ENCODE assay signal across 17 cellular contexts in genomic region chr7:34838329-34838728, GRCh38.
A peak's percentile ranks its signal among the peaks of the same experiment; 100 is the strongest.
DNase-seq lines count a peak whose midpoint lies in the region; ATAC-seq lines count a peak whose summit lies in the region.
"Had no signal": no experiment of that assay in that cellular context is flagged by ENCODE, and none has a peak within 500 bp of the region (broad histone marks: within the 10 kb centered on the region; RNA-seq: fewer than 3 reads in every experiment).

No MANE protein-coding gene starts in this region.

- H2BK12ac ChIP-seq in trophoblast cell (ENCODE audit: low read length) = no peak overlapping the region

- no peak overlapping the region for H2AFZ ChIP-seq in trophoblast cell (ENCODE audit: insufficient read depth, low read length, poor library complexity)

- no peak overlapping the region for H2BK5ac ChIP-seq in trophoblast cell (ENCODE audit: low read depth, low read length, poor library complexity)

- H3K27ac ChIP-seq in trophoblast cell (ENCODE audit: low read depth, low read length) = no peak overlapping the region
- H3K27ac ChIP-seq: C4-2B, gastrocnemius medialis, left lung, thoracic aorta had no signal

- H3K9ac ChIP-seq in trophoblast cell (ENCODE audit: low read length) = no peak overlapping the region

- H2BK120ac ChIP-seq in trophoblast cell (ENCODE audit: insufficient read depth, low read length, poor library complexity) = no peak overlapping the region

- no peaks in the 10 kb centered on the region for H3K79me2 ChIP-seq in trophoblast cell (ENCODE audit: control insufficient read depth, insufficient read depth, low read length, poor library complexity)

- H3K36me3 ChIP-seq in trophoblast cell (ENCODE audit: control insufficient read depth in 1 of 2, insufficient read depth in 2 of 2, low read length in 2 of 2) = no peaks in the 10 kb centered on the region
- H3K36me3 ChIP-seq: gastrocnemius medialis, left lung, thoracic aorta had no signal

- peaks cover 1% of the 10 kb centered on the region for H3K9me3 ChIP-seq in trophoblast cell (ENCODE audit: insufficient read depth, low read depth, low read length)
- H3K9me3 ChIP-seq: gastrocnemius medialis, left lung, mucosa of descending colon, thoracic aorta had no signal

- H3K18ac ChIP-seq in trophoblast cell (ENCODE audit: low read length) = no peak overlapping the region

- no peak overlapping the region for H2AK5ac ChIP-seq in trophoblast cell (ENCODE audit: low read length)

- H3K27me3 ChIP-seq in trophoblast cell (ENCODE audit: insufficient read depth, low read length) = no peaks in the 10 kb centered on the region
- H3K27me3 ChIP-seq: gastrocnemius medialis, left lung had no signal

- no peak overlapping the region for H3K14ac ChIP-seq in trophoblast cell (ENCODE audit: low read length)

- no peak overlapping the region for H3K4me2 ChIP-seq in trophoblast cell (ENCODE audit: low read length)

- H4K12ac ChIP-seq in trophoblast cell (ENCODE audit: low read depth, low read length) = no peak overlapping the region

- no peak overlapping the region for H3K4me3 ChIP-seq in trophoblast cell (ENCODE audit: low read depth, low read length)
- H3K4me3 ChIP-seq: gastrocnemius medialis, left lung, mucosa of descending colon, thoracic aorta had no signal

- peaks cover 15% of the 10 kb centered on the region in 2 experiments for H3K4me1 ChIP-seq in trophoblast cell (ENCODE audit: control insufficient read depth in 1 of 2, insufficient read depth in 2 of 2, low read length in 2 of 2)
- H3K4me1 ChIP-seq: gastrocnemius medialis, left lung had no signal

- H3K4ac ChIP-seq in trophoblast cell (ENCODE audit: low read depth, low read length) = no peak overlapping the region

- ATAC-seq in HG03571 (IDR thresholded peaks at IDR 0.05; ENCODE audit: unreplicated experiment) = no peak
- ATAC-seq: gastrocnemius medialis, left lung, mucosa of descending colon had no signal

- H4K91ac ChIP-seq in trophoblast cell (ENCODE audit: low read depth, low read length) = no peak overlapping the region

- no CpG with 5 or more reads among the region's 5 CpGs for WGBS in trophoblast cell (ENCODE audit: extremely low coverage, insufficient coverage, insufficient read length)

- H3K79me1 ChIP-seq in trophoblast cell (ENCODE audit: low read length) = peaks cover 2% of the 10 kb centered on the region

- DNase-seq in NCI-H748 (lab: John Stamatoyannopoulos, UW; ENCODE audit: unreplicated experiment) (peak; percentile 33), NCI-H748 treated with DMSO at 0.1 percent for 48 hours (lab: John Stamatoyannopoulos, UW) (no peak), NCI-H524 treated with DMSO at 0.1 percent for 48 hours (lab: John Stamatoyannopoulos, UW) (peak; percentile 87), cerebellar nuclear complex (lab: John Stamatoyannopoulos, UW) (peak; percentile 84 to 92), trophoblast cell (no peak), AG20443 (ENCODE audit: low spot score) (no peak)
- no peak for DNase-seq in activated effector memory CD4-positive, alpha-beta T cell treated with anti-CD3 and anti-CD28 coated beads, Interleukin-2, amount 50 U/mL, for 16 hours
- DNase-seq: activated CD4-positive, alpha-beta T cell treated with anti-CD3 and anti-CD28 coated beads, Interleukin-2, amount 50 U/mL, for 4 hours; activated naive CD4-positive, alpha-beta T cell treated with anti-CD3 and anti-CD28 coated beads, Interleukin-2, amount 10 ng/mL, durations not matched to agents 7 days and 5 days; DMS79 treated with DMSO at 0.1 percent for 48 hours; gastrocnemius medialis; left lung; mucosa of descending colon; retina had no signal

- H3K23ac ChIP-seq in trophoblast cell (ENCODE audit: low read length) = no peak overlapping the region

- no peak overlapping the region for H4K8ac ChIP-seq in trophoblast cell (ENCODE audit: low read depth, low read length)

Comparison
In these comparisons a context has a peak if more than half of its experiments do, and no peak if none do; other contexts are left out.
1. DNase-seq: peak in NCI-H748 (single experiment), NCI-H524 treated with DMSO at 0.1 percent for 48 hours (single experiment) and cerebellar nuclear complex (2 of 2); none in NCI-H748 treated with DMSO at 0.1 percent for 48 hours (single experiment), trophoblast cell (0 of 2), AG20443 (single experiment) and activated effector memory CD4-positive, alpha-beta T cell treated with anti-CD3 and anti-CD28 coated beads, Interleukin-2, amount 50 U/mL, for 16 hours (single experiment).